ENCODE assay signal across 1 cellular context in genomic region chr1:19765623-19766022, GRCh38.
TF ChIP-seq lines count a peak whose summit lies in the region.

No MANE protein-coding gene starts in this region.

TF ChIP-seq in WTC11, 78 proteins besides CTCF, POLR2A, EP300 and RAD21 (continued from another document):
- TF ChIP-seq ATF3 (CRISPR knock-in tag; conservative IDR thresholded peaks at IDR 0.05) (no peak), ZNF425 (CRISPR knock-in tag; conservative IDR thresholded peaks at IDR 0.05) (no peak)
TF ChIP-seq in WTC11: peak in this region for 0.
